In genomic region chrX:148492057-148492456, GRCh38 we compare ENCODE assay signal across 23 cellular contexts. TPM values are rescaled to one million over a fixed set of nuclear protein-coding genes. Genes with fewer than 3 reads are reported as not detected.
"Had no signal": no experiment of that assay in that cellular context is flagged by ENCODE, and none has a peak within 500 bp of the region (broad histone marks: within the 10 kb centered on the region; RNA-seq: fewer than 3 reads in every experiment).

No MANE protein-coding gene starts in this region.

- H3K9me3 Mint-ChIP-seq: immature natural killer cell had no signal

- ATAC-seq: foreskin keratinocyte, gastroesophageal sphincter, heart left ventricle, left colon, left lobe of liver, left ventricle myocardium superior, lower lobe of right lung had no signal

- H3K4me1 Mint-ChIP-seq: immature natural killer cell had no signal

- H3K4me3 Mint-ChIP-seq: immature natural killer cell had no signal

- H3K36me3 Mint-ChIP-seq: immature natural killer cell had no signal

- H3K4me2 ChIP-seq: hepatocyte had no signal

- H3K9me3 ChIP-seq: esophagus muscularis mucosa, gastroesophageal sphincter, heart left ventricle, lower lobe of right lung had no signal

- DNase-seq: dermis blood vessel endothelial cell; dorsolateral prefrontal cortex; effector CD4-positive, alpha-beta T cell; effector memory CD4-positive, alpha-beta T cell; foreskin keratinocyte; heart left ventricle; hypothalamus; immature natural killer cell; islet precursor cell; kidney; kidney glomerular epithelial cell; left colon; left ventricle myocardium superior; lower lobe of right lung; mesendoderm; midbrain had no signal

- H3K36me3 ChIP-seq: esophagus muscularis mucosa, gastroesophageal sphincter, heart left ventricle, lower lobe of right lung had no signal

- FAIRE-seq: endothelial cell of umbilical vein had no signal

- H3K27me3 ChIP-seq: foreskin keratinocyte, gastroesophageal sphincter, heart left ventricle, hepatocyte had no signal

- H3K27ac ChIP-seq: coronary artery, dorsolateral prefrontal cortex, esophagus muscularis mucosa, foreskin keratinocyte, gastroesophageal sphincter, heart left ventricle, hepatocyte, lower lobe of right lung had no signal

- H3K4me3 ChIP-seq: coronary artery, dorsolateral prefrontal cortex, esophagus muscularis mucosa, gastroesophageal sphincter, heart left ventricle, hepatocyte, lower lobe of right lung had no signal

- H3K79me2 ChIP-seq: hepatocyte had no signal

- H3K27ac Mint-ChIP-seq: immature natural killer cell had no signal

- H3K4me1 ChIP-seq: esophagus muscularis mucosa, foreskin keratinocyte, gastroesophageal sphincter, heart left ventricle, lower lobe of right lung had no signal

- H2AFZ ChIP-seq: hepatocyte had no signal

RNA-seq across cellular contexts. Expression of gene AFF2, which starts 8.4 kb away (rescaled TPM):
- total RNA-seq: fibroblast of villous mesenchyme had no signal
- polyA plus RNA-seq: foreskin keratinocyte, immature natural killer cell had no signal
